11 cellular contexts compared by ENCODE assay signal in the genomic region with DNA sequence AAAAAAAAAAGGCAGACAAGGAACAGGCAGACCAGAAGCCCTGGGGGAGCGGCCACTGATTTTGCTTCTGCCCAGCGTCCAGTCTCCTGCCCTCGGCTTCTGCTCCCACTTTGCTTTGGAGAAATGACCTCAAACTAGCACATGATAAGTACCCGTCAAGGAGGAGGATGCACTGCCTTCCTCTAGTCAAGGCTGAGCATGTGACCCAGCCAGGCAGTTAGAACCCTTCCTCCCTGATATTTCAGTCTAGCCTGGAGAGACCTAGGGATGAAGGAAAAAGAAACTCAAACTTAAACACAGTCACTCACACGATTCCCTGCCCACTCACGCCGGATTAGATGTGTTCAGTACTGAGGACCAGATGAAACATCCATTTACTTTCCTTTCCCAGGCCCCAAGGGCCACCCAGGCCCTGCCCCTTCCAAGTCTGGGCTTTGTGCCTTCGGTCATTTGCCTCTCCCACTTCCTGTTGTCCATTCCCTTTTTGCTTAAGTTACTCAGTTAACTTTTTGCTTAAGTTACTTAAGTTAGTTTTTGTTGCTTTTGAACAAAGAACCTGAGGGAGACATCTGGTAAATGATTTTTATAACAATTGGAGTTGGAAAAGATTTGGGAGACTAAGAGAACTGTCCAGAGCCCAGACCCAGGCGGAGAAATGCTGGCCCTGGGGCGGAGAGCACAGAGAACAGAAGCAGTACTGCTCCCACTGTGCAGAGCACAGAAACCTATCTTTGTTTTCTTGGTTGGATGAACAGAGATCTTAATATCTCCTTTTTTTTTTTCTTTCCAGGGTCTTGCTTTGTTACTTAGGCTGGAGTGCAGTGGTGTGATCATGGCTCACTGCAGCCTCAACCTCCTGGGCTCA. TPM values are rescaled to one million over a fixed set of nuclear protein-coding genes. Genes with fewer than 3 reads are reported as not detected.
DNase-seq lines count a peak whose midpoint lies in the region; ATAC-seq, FAIRE-seq and TF ChIP-seq lines count a peak whose summit lies in the region.
"Had no signal": no experiment of that assay in that cellular context is flagged by ENCODE, and none has a peak within 500 bp of the region (broad histone marks: within the 10 kb centered on the region; RNA-seq: fewer than 3 reads in every experiment).

No MANE protein-coding gene starts in this region.

- 70 to 72% methylated on average over 9 to 10 of the region's 10 CpGs for WGBS in transverse colon (ENCODE audit: low coverage in 1 of 2), 2 donors

- TF ChIP-seq EP300 in transverse colon (IDR thresholded peaks at IDR 0.05; ENCODE audit: low read depth) = no peak

- H3K27ac ChIP-seq in RWPE2 (ENCODE audit: poor library complexity, severe bottlenecking) (no peak overlapping the region), muscle layer of duodenum (ENCODE audit: low read length) (peak overlapping the region; percentile 53), transverse colon (peak overlapping the region in 3 of 4 donors; percentile 40 to 59 (median 58))

- H3K36me3 ChIP-seq in RWPE2 (ENCODE audit: low read depth) (no peaks in the 10 kb centered on the region), muscle layer of duodenum (ENCODE audit: control insufficient read depth in 1 of 2, insufficient read depth in 2 of 2, low read length in 2 of 2) (no peaks in the 10 kb centered on the region), transverse colon (no peaks in the 10 kb centered on the region), HAP-1 (replicated peaks) (no peaks in the 10 kb centered on the region)

- in situ Hi-C loops in transverse colon (cut with MboI; ENCODE audit: low pct_ligation_motif_present in 1 of 4, low pct_unique_long_range_greater_than_20kb in 1 of 4, low sequenced_read_pairs in 3 of 4) (no loop called here), HAP-1 (cut with MboI; ENCODE audit: low sequenced_read_pairs) (no loop called here)

- H3K4me1 ChIP-seq in RWPE2 (ENCODE audit: insufficient read depth, poor library complexity, severe bottlenecking) (peaks cover 4% of the 10 kb centered on the region), muscle layer of duodenum (ENCODE audit: control insufficient read depth in 1 of 2, insufficient read depth in 2 of 2, low read length in 2 of 2) (peaks cover 0 to 9% of the 10 kb centered on the region in 2 donors), transverse colon (no peaks in the 10 kb centered on the region), HAP-1 (no peaks in the 10 kb centered on the region)

- no peaks in the 10 kb centered on the region for H3K27me3 ChIP-seq in RWPE2 (ENCODE audit: insufficient read depth, poor library complexity, severe bottlenecking)
- H3K27me3 ChIP-seq in muscle layer of duodenum (ENCODE audit: low read depth, low read length) = no peaks in the 10 kb centered on the region
- H3K27me3 ChIP-seq in transverse colon = no peaks in the 10 kb centered on the region
- no peaks in the 10 kb centered on the region for H3K27me3 ChIP-seq in HAP-1 (ENCODE audit: low read depth)

- no peak for ATAC-seq in RWPE2 (ENCODE audit: low read depth)

- TF ChIP-seq POLR2A in transverse colon (IDR thresholded peaks at IDR 0.05) = no peak

- no peaks in the 10 kb centered on the region for H3K9me3 ChIP-seq in RWPE2 (ENCODE audit: severe bottlenecking)
- H3K9me3 ChIP-seq in muscle layer of duodenum (ENCODE audit: control insufficient read depth in 1 of 2, low read length in 2 of 2) = no peaks in the 10 kb centered on the region
- no peaks in the 10 kb centered on the region for H3K9me3 ChIP-seq in transverse colon
- no peaks in the 10 kb centered on the region for H3K9me3 ChIP-seq in HAP-1

- intact Hi-C loops in transverse colon (cut with DNase I; ENCODE audit: low total_unique reads) = no loop called here

- H3K4me3 ChIP-seq in RWPE2 (ENCODE audit: severe bottlenecking) (no peak overlapping the region), muscle layer of duodenum (ENCODE audit: low read depth in 1 of 2, low read length in 2 of 2) (peak overlapping the region in 1 of 2 donors; percentile 27), transverse colon (no peak overlapping the region), HAP-1 (no peak overlapping the region)

- FAIRE-seq in GM19239 (lab: Jason Lieb, UNC) = no peak

- DNase-seq in RWPE2 (ENCODE audit: low spot score) = peak; percentile 37
- peak; percentile 12 for DNase-seq in fibroblast of the conjunctiva (ENCODE audit: low read depth)
- no peak for DNase-seq in transverse colon
- no peak for DNase-seq in HAP-1 (ENCODE audit: low spot score in 2 of 2)
- DNase-seq in NCI-H2107 treated with DMSO at 0.1 percent for 48 hours (lab: John Stamatoyannopoulos, UW; ENCODE audit: unreplicated experiment) = no peak
- DNase-seq in GM19239 (ENCODE audit: insufficient read length, low spot score) = no peak
- DNase-seq: activated T-cell treated with anti-CD3 and anti-CD28 coated beads, Interleukin-2, amount 50 U/mL, for 1 hour; effector memory CD4-positive, alpha-beta T cell; GDM1; NCI-H524 had no signal

- TF ChIP-seq CTCF in RWPE2 (IDR thresholded peaks at IDR 0.05; ENCODE audit: poor library complexity, severe bottlenecking) (no peak), transverse colon (IDR thresholded peaks at IDR 0.05) (no peak)

RNA-seq across cellular contexts. Expression of a gene that starts 23.0 kb away (rescaled TPM):
- 10 to 100 TPM in 1 of 4 donors, 1 to 10 TPM in 3; 8.4 to 11.2 (median 9.2) TPM for total RNA-seq in transverse colon

Comparison
In these comparisons a context has a peak if more than half of its experiments do, and no peak if none do; other contexts are left out.
1. DNase-seq: peak in RWPE2 (single experiment) and fibroblast of the conjunctiva (single experiment); none in transverse colon (single experiment), HAP-1 (0 of 2), NCI-H2107 treated with DMSO at 0.1 percent for 48 hours (single experiment) and GM19239 (single experiment).